ENCODE assay signal across 12 cellular contexts in genomic region chr1:59298710-59299346, GRCh38. TPM values are rescaled to one million over a fixed set of nuclear protein-coding genes. Genes with fewer than 3 reads are reported as not detected.
DNase-seq lines count a peak whose midpoint lies in the region; ATAC-seq and TF ChIP-seq lines count a peak whose summit lies in the region.
"Had no signal": no experiment of that assay in that cellular context is flagged by ENCODE, and none has a peak within 500 bp of the region (broad histone marks: within the 10 kb centered on the region; RNA-seq: fewer than 3 reads in every experiment).

No MANE protein-coding gene starts in this region.

- ATAC-seq in memory B cell (ENCODE audit: low read depth): no peak

- no peak for DNase-seq in T-helper 2 cell treated with Interferon-gamma antibody and Interleukin-4, amounts not matched to agents 5 μg/mL and 100 μg/mL, for 36 hours (ENCODE audit: low spot score)
- no peak for DNase-seq in T-helper 2 cell
- DNase-seq in activated T-helper 2 cell treated with anti-CD3 and anti-CD28 coated beads, Interferon-gamma antibody, Interleukin-2, Interleukin-4, amounts not matched to agents 10 μg/mL and 5 μg/mL and 100 μg/mL, durations not matched to agents 14 hours and 24 hours and 36 hours (ENCODE audit: low spot score): no peak
- DNase-seq in memory B cell (ENCODE audit: low spot score in 2 of 2): no peak
- DNase-seq in thyroid gland: no peak
- no peak for DNase-seq in AG08395 (ENCODE audit: low spot score)
- DNase-seq in medulla oblongata (ENCODE audit: extremely low spot score): no peak
- no peak for DNase-seq in osteocyte (ENCODE audit: extremely low spot score, unreplicated experiment)
- DNase-seq: NCI-H69, T-helper 1 cell had no signal

- peaks cover 11% of the 10 kb centered on the region for H3K4me1 Mint-ChIP-seq in T-helper 2 cell treated with Interferon-gamma antibody and Interleukin-4, amounts not matched to agents 5 μg/mL and 100 μg/mL, for 36 hours (ENCODE audit: low read depth)
- peaks cover 22% of the 10 kb centered on the region for H3K4me1 Mint-ChIP-seq in activated T-helper 2 cell treated with anti-CD3 and anti-CD28 coated beads, Interferon-gamma antibody, Interleukin-2, Interleukin-4, amounts not matched to agents 10 μg/mL and 5 μg/mL and 100 μg/mL, durations not matched to agents 14 hours and 24 hours and 36 hours (ENCODE audit: low read depth)
- H3K4me1 Mint-ChIP-seq in memory B cell (peaks cover 17% of the 10 kb centered on the region), osteocyte (ENCODE audit: unreplicated experiment) (peaks cover 17% of the 10 kb centered on the region)

- H3K36me3 Mint-ChIP-seq in T-helper 2 cell treated with Interferon-gamma antibody and Interleukin-4, amounts not matched to agents 5 μg/mL and 100 μg/mL, for 36 hours (ENCODE audit: low read depth): peaks cover 10% of the 10 kb centered on the region
- peaks cover 23% of the 10 kb centered on the region for H3K36me3 Mint-ChIP-seq in activated T-helper 2 cell treated with anti-CD3 and anti-CD28 coated beads, Interferon-gamma antibody, Interleukin-2, Interleukin-4, amounts not matched to agents 10 μg/mL and 5 μg/mL and 100 μg/mL, durations not matched to agents 14 hours and 24 hours and 36 hours (ENCODE audit: low read depth)
- H3K36me3 Mint-ChIP-seq in memory B cell: peaks cover 14% of the 10 kb centered on the region
- peaks cover 6% of the 10 kb centered on the region for H3K36me3 Mint-ChIP-seq in osteocyte (ENCODE audit: unreplicated experiment)

- no peak for TF ChIP-seq POLR2A in thyroid gland (IDR thresholded peaks at IDR 0.05)

- intact Hi-C loops in activated T-helper 2 cell treated with anti-CD3 and anti-CD28 coated beads, Interferon-gamma antibody, Interleukin-2, Interleukin-4, amounts not matched to agents 10 μg/mL and 5 μg/mL and 100 μg/mL, durations not matched to agents 14 hours and 24 hours and 36 hours (cut with micrococcal nuclease): loop anchor here (5.0 to 10.0 kb wide), 3 partner anchors 33 to 398 kb away; no protein-coding TSS in a partner anchor
- intact Hi-C loops in thyroid gland (cut with DNase I): no loop called here

- no peaks in the 10 kb centered on the region for H3K9me3 ChIP-seq in thyroid gland
- H3K9me3 ChIP-seq: ovary had no signal

- H3K27ac Mint-ChIP-seq in T-helper 2 cell treated with Interferon-gamma antibody and Interleukin-4, amounts not matched to agents 5 μg/mL and 100 μg/mL, for 36 hours: peak overlapping the region; percentile 13
- no peak overlapping the region for H3K27ac Mint-ChIP-seq in activated T-helper 2 cell treated with anti-CD3 and anti-CD28 coated beads, Interferon-gamma antibody, Interleukin-2, Interleukin-4, amounts not matched to agents 10 μg/mL and 5 μg/mL and 100 μg/mL, durations not matched to agents 14 hours and 24 hours and 36 hours
- peak overlapping the region; percentile 99 for H3K27ac Mint-ChIP-seq in memory B cell
- no peak overlapping the region for H3K27ac Mint-ChIP-seq in osteocyte (ENCODE audit: unreplicated experiment)

- H3K4me3 Mint-ChIP-seq in T-helper 2 cell treated with Interferon-gamma antibody and Interleukin-4, amounts not matched to agents 5 μg/mL and 100 μg/mL, for 36 hours: no peak overlapping the region
- H3K4me3 Mint-ChIP-seq in activated T-helper 2 cell treated with anti-CD3 and anti-CD28 coated beads, Interferon-gamma antibody, Interleukin-2, Interleukin-4, amounts not matched to agents 10 μg/mL and 5 μg/mL and 100 μg/mL, durations not matched to agents 14 hours and 24 hours and 36 hours (ENCODE audit: low read depth): peak overlapping the region; percentile 28
- no peak overlapping the region for H3K4me3 Mint-ChIP-seq in memory B cell
- H3K4me3 Mint-ChIP-seq in osteocyte (ENCODE audit: unreplicated experiment): no peak overlapping the region

- TF ChIP-seq CTCF in thyroid gland (IDR thresholded peaks at IDR 0.05) (no peak), osteocyte (IDR thresholded peaks at IDR 0.05) (no peak)

- peak overlapping the region; percentile 16 to 98 (median 96) for H3K27ac ChIP-seq in thyroid gland
- H3K27ac ChIP-seq: KMS-11 had no signal

- WGBS in thyroid gland, 2 donors: 88 to 91% methylated on average over 6 of the region's 6 CpGs

- peaks cover 16 to 22% of the 10 kb centered on the region in 2 donors for H3K4me1 ChIP-seq in thyroid gland

- peaks cover 14% of the 10 kb centered on the region for H3K9me3 Mint-ChIP-seq in T-helper 2 cell treated with Interferon-gamma antibody and Interleukin-4, amounts not matched to agents 5 μg/mL and 100 μg/mL, for 36 hours
- H3K9me3 Mint-ChIP-seq in activated T-helper 2 cell treated with anti-CD3 and anti-CD28 coated beads, Interferon-gamma antibody, Interleukin-2, Interleukin-4, amounts not matched to agents 10 μg/mL and 5 μg/mL and 100 μg/mL, durations not matched to agents 14 hours and 24 hours and 36 hours: peaks cover 15% of the 10 kb centered on the region
- H3K9me3 Mint-ChIP-seq in memory B cell (peaks cover 8% of the 10 kb centered on the region), osteocyte (ENCODE audit: unreplicated experiment) (peaks cover 5% of the 10 kb centered on the region)

- H3K27me3 Mint-ChIP-seq in T-helper 2 cell treated with Interferon-gamma antibody and Interleukin-4, amounts not matched to agents 5 μg/mL and 100 μg/mL, for 36 hours (ENCODE audit: low read depth): no peaks in the 10 kb centered on the region
- H3K27me3 Mint-ChIP-seq in activated T-helper 2 cell treated with anti-CD3 and anti-CD28 coated beads, Interferon-gamma antibody, Interleukin-2, Interleukin-4, amounts not matched to agents 10 μg/mL and 5 μg/mL and 100 μg/mL, durations not matched to agents 14 hours and 24 hours and 36 hours (ENCODE audit: low read depth): no peaks in the 10 kb centered on the region
- H3K27me3 Mint-ChIP-seq in memory B cell (no peaks in the 10 kb centered on the region), osteocyte (ENCODE audit: unreplicated experiment) (no peaks in the 10 kb centered on the region)

- H3K4me3 ChIP-seq in thyroid gland (replicated peaks in 1 of 3): no peak overlapping the region
- H3K4me3 ChIP-seq: ovary had no signal

- H3K27me3 ChIP-seq in thyroid gland: no peaks in the 10 kb centered on the region
- H3K27me3 ChIP-seq: ovary had no signal

- H3K36me3 ChIP-seq in thyroid gland: no peaks in the 10 kb centered on the region
- H3K36me3 ChIP-seq: ovary had no signal

RNA-seq across cellular contexts. Expression of gene FGGY, which starts 1.9 kb away (rescaled TPM):
- 10.5 and 13.4 TPM in 2 replicates for total RNA-seq in activated T-helper 2 cell treated with anti-CD3 and anti-CD28 coated beads, Interferon-gamma antibody, Interleukin-2, Interleukin-4, amounts not matched to agents 10 μg/mL and 5 μg/mL and 100 μg/mL, durations not matched to agents 14 hours and 24 hours and 36 hours
- total RNA-seq in thyroid gland (10 to 100 TPM; 24.6 to 46.1 (median 36.4) TPM), osteocyte (9.1 TPM in 2 replicates)

Comparison
In these comparisons a context has a peak if more than half of its experiments do, and no peak if none do; other contexts are left out.
1. H3K27ac Mint-ChIP-seq: peak in T-helper 2 cell treated with Interferon-gamma antibody and Interleukin-4, amounts not matched to agents 5 μg/mL and 100 μg/mL, for 36 hours (single experiment) and memory B cell (single experiment); none in activated T-helper 2 cell treated with anti-CD3 and anti-CD28 coated beads, Interferon-gamma antibody, Interleukin-2, Interleukin-4, amounts not matched to agents 10 μg/mL and 5 μg/mL and 100 μg/mL, durations not matched to agents 14 hours and 24 hours and 36 hours (single experiment) and osteocyte (single experiment).